9 cellular contexts compared by ENCODE assay signal in genomic region chr21:43645987-43646386, GRCh38. TPM values are rescaled to one million over a fixed set of nuclear protein-coding genes. Genes with fewer than 3 reads are reported as not detected.
DNase-seq lines count a peak whose midpoint lies in the region; ATAC-seq and TF ChIP-seq lines count a peak whose summit lies in the region.
"Had no signal": no experiment of that assay in that cellular context is flagged by ENCODE, and none has a peak within 500 bp of the region (broad histone marks: within the 10 kb centered on the region; RNA-seq: fewer than 3 reads in every experiment).

No MANE protein-coding gene starts in this region.

- H3K4me1 ChIP-seq in BLaER1 treated with 17β-estradiol and CSF1 and Interleukin-3, amounts not matched to agents 10 nM and 100 nM: peaks cover 19 to 32% (median 24%) of the 10 kb centered on the region in 10 experiments
- H3K4me1 ChIP-seq in osteoblast (ENCODE audit: insufficient read depth, low read length): peaks cover 26% of the 10 kb centered on the region

- peak overlapping the region in 7 of 11 experiments; percentile 1 to 54 (median 21); a peak in 6 of 22 replicates for H3K9ac ChIP-seq in BLaER1 treated with 17β-estradiol and CSF1 and Interleukin-3, amounts not matched to agents 10 nM and 100 nM

- no peaks in the 10 kb centered on the region for H3K79me2 ChIP-seq in osteoblast (ENCODE audit: insufficient read depth, low read length)

- DNase-seq in NAMALWA (ENCODE audit: low spot score): peak; percentile 16
- DNase-seq in osteoblast (ENCODE audit: insufficient read length, low spot score, missing footprints): no peak
- DNase-seq in NCI-H526 treated with DMSO at 0.1 percent for 48 hours (lab: John Stamatoyannopoulos, UW): no peak
- no peak for DNase-seq in NCI-H774 (lab: John Stamatoyannopoulos, UW)

- H3K4me3 Mint-ChIP-seq in dendritic cell treated with granulocyte-macrophage colony-stimulating factor and Interleukin-4, amounts not matched to agents 40 ng/mL and 50 ng/mL, for 4 days: no peak overlapping the region
- H3K4me3 Mint-ChIP-seq: CD8-positive, alpha-beta T cell had no signal

- peaks cover 7% of the 10 kb centered on the region for H3K27me3 Mint-ChIP-seq in dendritic cell treated with granulocyte-macrophage colony-stimulating factor and Interleukin-4, amounts not matched to agents 40 ng/mL and 50 ng/mL, for 4 days

- intact Hi-C loops in dendritic cell treated with granulocyte-macrophage colony-stimulating factor and Interleukin-4, amounts not matched to agents 40 ng/mL and 50 ng/mL, for 4 days (cut with micrococcal nuclease): loop anchor here (2.0 to 10.0 kb wide), 3 partner anchors 33 to 721 kb away; partner anchors contain the start of gene ERVH48-1

- peak overlapping the region; percentile 79 for H3K27ac Mint-ChIP-seq in dendritic cell treated with granulocyte-macrophage colony-stimulating factor and Interleukin-4, amounts not matched to agents 40 ng/mL and 50 ng/mL, for 4 days

- no peak for TF ChIP-seq CTCF in osteoblast (IDR thresholded peaks at IDR 0.05; ENCODE audit: extremely low read depth, low read depth, low read length)

- no peaks in the 10 kb centered on the region for H4K20me1 ChIP-seq in BLaER1 treated with 17β-estradiol and CSF1 and Interleukin-3, amounts not matched to agents 10 nM and 100 nM
- no peaks in the 10 kb centered on the region for H4K20me1 ChIP-seq in osteoblast (ENCODE audit: insufficient read depth, low read length)

- peak overlapping the region in 7 of 11 experiments; percentile 21 to 68 (median 29); a peak in 14 of 22 replicates for H3K27ac ChIP-seq in BLaER1 treated with 17β-estradiol and CSF1 and Interleukin-3, amounts not matched to agents 10 nM and 100 nM
- peak overlapping the region; percentile 78 for H3K27ac ChIP-seq in osteoblast (ENCODE audit: low read depth, low read length)

- no peak overlapping the region; a peak in 2 of 20 replicates for H3K4me3 ChIP-seq in BLaER1 treated with 17β-estradiol and CSF1 and Interleukin-3, amounts not matched to agents 10 nM and 100 nM
- peak overlapping the region; percentile 57 for H3K4me3 ChIP-seq in osteoblast (ENCODE audit: insufficient read depth, low read length)

- no peaks in the 10 kb centered on the region for H3K9me3 ChIP-seq in BLaER1 treated with 17β-estradiol and CSF1 and Interleukin-3, amounts not matched to agents 10 nM and 100 nM (replicated peaks in 1 of 11)
- no peaks in the 10 kb centered on the region for H3K9me3 ChIP-seq in osteoblast (ENCODE audit: low read depth, low read length)

- no peaks in the 10 kb centered on the region for H3K36me3 Mint-ChIP-seq in dendritic cell treated with granulocyte-macrophage colony-stimulating factor and Interleukin-4, amounts not matched to agents 40 ng/mL and 50 ng/mL, for 4 days (ENCODE audit: low read depth)
- H3K36me3 Mint-ChIP-seq: CD8-positive, alpha-beta T cell had no signal

- no peaks in the 10 kb centered on the region for H3K36me3 ChIP-seq in BLaER1 treated with 17β-estradiol and CSF1 and Interleukin-3, amounts not matched to agents 10 nM and 100 nM
- H3K36me3 ChIP-seq in osteoblast (ENCODE audit: insufficient read depth, low read length): no peaks in the 10 kb centered on the region

- peaks cover 19% of the 10 kb centered on the region for H3K4me1 Mint-ChIP-seq in dendritic cell treated with granulocyte-macrophage colony-stimulating factor and Interleukin-4, amounts not matched to agents 40 ng/mL and 50 ng/mL, for 4 days (ENCODE audit: low read depth)

- ATAC-seq in GM21723 (IDR thresholded peaks at IDR 0.05; ENCODE audit: unreplicated experiment): no peak
- no peak for ATAC-seq in HG02610 (IDR thresholded peaks at IDR 0.05; ENCODE audit: unreplicated experiment)

- H3K9me3 Mint-ChIP-seq in dendritic cell treated with granulocyte-macrophage colony-stimulating factor and Interleukin-4, amounts not matched to agents 40 ng/mL and 50 ng/mL, for 4 days: no peaks in the 10 kb centered on the region
- H3K9me3 Mint-ChIP-seq: CD8-positive, alpha-beta T cell had no signal

- peak overlapping the region; percentile 44 to 77 (median 60) for H3K4me2 ChIP-seq in BLaER1 treated with 17β-estradiol and CSF1 and Interleukin-3, amounts not matched to agents 10 nM and 100 nM
- peak overlapping the region; percentile 77 for H3K4me2 ChIP-seq in osteoblast (ENCODE audit: insufficient read depth, low read length)

- H2AFZ ChIP-seq in osteoblast (ENCODE audit: low read length): peak overlapping the region; percentile 64

- no peaks in the 10 kb centered on the region for H3K27me3 ChIP-seq in BLaER1 treated with 17β-estradiol and CSF1 and Interleukin-3, amounts not matched to agents 10 nM and 100 nM
- H3K27me3 ChIP-seq in osteoblast (ENCODE audit: insufficient read depth, low read length): no peaks in the 10 kb centered on the region

RNA-seq across cellular contexts. Expression of gene HSF2BP, which starts 13.3 kb away (rescaled TPM):
- 1.8 and 2.1 TPM in 2 replicates for total RNA-seq in osteoblast

RNA-seq across cellular contexts. Expression of gene RRP1B, which starts 13.4 kb away (rescaled TPM):
- total RNA-seq in osteoblast: 17.4 TPM in 2 replicates
